ENCODE assay signal across 1 cellular context in genomic region chr22:17477401-17477833, GRCh38.
TF ChIP-seq lines count a peak whose summit lies in the region.

No MANE protein-coding gene starts in this region.

TF ChIP-seq in GM23338, 12 proteins besides CTCF, POLR2A, EP300 and RAD21 (continued from another document):
- TF ChIP-seq ZNF462 (CRISPR knock-in tag; IDR thresholded peaks at IDR 0.05) (no peak), ETS1 (IDR thresholded peaks at IDR 0.05) (no peak), POLR2AphosphoS5 (IDR thresholded peaks at IDR 0.05; ENCODE audit: low read depth) (no peak)
